8 cellular contexts compared by ENCODE assay signal in genomic region chr19:35642798-35643254, GRCh38. TPM values are rescaled to one million over a fixed set of nuclear protein-coding genes. Genes with fewer than 3 reads are reported as not detected.
A peak's percentile ranks its signal among the peaks of the same experiment; 100 is the strongest.
DNase-seq lines count a peak whose midpoint lies in the region; ATAC-seq, FAIRE-seq and TF ChIP-seq lines count a peak whose summit lies in the region.

No MANE protein-coding gene starts in this region.

- TF ChIP-seq POLR2A in HCT116 (IDR thresholded peaks at IDR 0.05; ENCODE audit: borderline replicate concordance, extremely low read depth, insufficient read depth, insufficient read length), result no peak

- H3K27ac ChIP-seq in HCT116 (ENCODE audit: low read depth, low read length) (peak overlapping the region; percentile 85), iPS DF 6.9 (ENCODE audit: low read length) (no peak overlapping the region), small intestine (ENCODE audit: low read depth in 1 of 2, low read length in 1 of 2) (peak overlapping the region; percentile 97 to 99)

- DNase-seq in HCT116 (ENCODE audit: low read depth, low spot score), result no peak
- DNase-seq in activated CD8-positive, alpha-beta T cell treated with anti-CD3 and anti-CD28 coated beads for 36 hours, result peak; percentile 35
- no peak for DNase-seq in iPS DF 6.9 (ENCODE audit: low read depth, low spot score)
- DNase-seq in small intestine, result no peak
- DNase-seq in NCI-H2081 treated with DMSO at 0.1 percent for 48 hours (lab: John Stamatoyannopoulos, UW), result no peak
- no peak for DNase-seq in activated effector memory CD4-positive, alpha-beta T cell treated with Interleukin-2 at 50 U/mL for 16 hours
- no peak for DNase-seq in NCI-H510A treated with DMSO at 0.1 percent for 48 hours (lab: John Stamatoyannopoulos, UW)
- no peak for DNase-seq in NCI-H1092 treated with DMSO at 0.1 percent for 48 hours (lab: John Stamatoyannopoulos, UW)

- TF ChIP-seq RAD21 in HCT116 (IDR thresholded peaks at IDR 0.05; ENCODE audit: low read depth), result no peak

- H4K20me1 ChIP-seq in HCT116 (ENCODE audit: insufficient read depth), result no peaks in the 10 kb centered on the region

- peaks cover 29% of the 10 kb centered on the region for H3K4me1 Mint-ChIP-seq in activated CD8-positive, alpha-beta T cell treated with anti-CD3 and anti-CD28 coated beads for 36 hours (ENCODE audit: low read depth)

- H3K79me2 ChIP-seq in HCT116 (ENCODE audit: insufficient read depth, low read length), result no peaks in the 10 kb centered on the region

- intact Hi-C loops in HCT116 (cut with micrococcal nuclease), result no loop called here
- intact Hi-C loops in activated CD8-positive, alpha-beta T cell treated with anti-CD3 and anti-CD28 coated beads for 36 hours (cut with micrococcal nuclease), result no loop called here

- no TSS peak for BruUV-seq in HCT116 (replicated peaks; lab: Mats Ljungman, UMichigan)

- WGBS in iPS DF 6.9 (ENCODE audit: insufficient coverage, insufficient read length), result no CpG with 5 or more reads among the region's 15 CpGs
- 19 to 38% (median 35%) methylated on average over 11 to 15 of the region's 15 CpGs for WGBS in small intestine, 3 donors

- peak overlapping the region; percentile 99 for H3K4me2 ChIP-seq in HCT116 (ENCODE audit: low read length)

- peak overlapping the region; percentile 61 to 66 for H3K4me3 ChIP-seq in HCT116 (replicated peaks in 1 of 2; ENCODE audit: low read depth in 1 of 2, low read length in 2 of 2)
- peak overlapping the region; percentile 68; the same call in 1 of the 2 replicates for H3K4me3 ChIP-seq in iPS DF 6.9 (ENCODE audit: low read length)
- peak overlapping the region; percentile 62 to 64 for H3K4me3 ChIP-seq in small intestine (ENCODE audit: low read depth in 1 of 2, low read length in 2 of 2)

- ATAC-seq in HCT116, result no peak
- no peak for ATAC-seq in activated CD8-positive, alpha-beta T cell treated with anti-CD3 and anti-CD28 coated beads for 36 hours

- H3K27me3 ChIP-seq in HCT116 (ENCODE audit: insufficient read depth, low read length) (no peaks in the 10 kb centered on the region), iPS DF 6.9 (ENCODE audit: control insufficient read depth, insufficient read depth, low read length) (no peaks in the 10 kb centered on the region), small intestine (ENCODE audit: control insufficient read depth in 2 of 2, insufficient read depth in 2 of 2, low read length in 2 of 2) (no peaks in the 10 kb centered on the region)

- CTCF ChIA-PET in HCT116 (lab: Charles Lee), result no interaction called here
- CTCF ChIA-PET in activated CD8-positive, alpha-beta T cell treated with anti-CD3 and anti-CD28 coated beads for 36 hours (lab: Charles Lee), result interaction anchor here (1.4 kb wide), 1 partner anchor 95 kb away, joined by 6 read pairs; no protein-coding TSS in a partner anchor

- no peaks in the 10 kb centered on the region for H3K9me3 Mint-ChIP-seq in activated CD8-positive, alpha-beta T cell treated with anti-CD3 and anti-CD28 coated beads for 36 hours

- peak overlapping the region; percentile 69 for H3K9ac ChIP-seq in HCT116 (ENCODE audit: low read length)

- H3K36me3 ChIP-seq in HCT116 (ENCODE audit: control insufficient read depth in 1 of 2, insufficient read depth in 2 of 2, low read length in 2 of 2) (peaks cover 0 to under 1% of the 10 kb centered on the region in 2 experiments; a peak in 1 of 4 replicates), iPS DF 6.9 (ENCODE audit: control insufficient read depth, insufficient read depth, low read length) (peaks cover 2% of the 10 kb centered on the region; the same call in 1 of the 2 replicates), small intestine (ENCODE audit: control insufficient read depth in 2 of 2, insufficient read depth in 2 of 2, low read length in 2 of 2) (peaks cover 0 to 1% of the 10 kb centered on the region in 2 donors)

- no peak for TF ChIP-seq CTCF in HCT116 (IDR thresholded peaks at IDR 0.05 in 2 of 3, conservative IDR thresholded peaks at IDR 0.05 in 1 of 3; ENCODE audit: borderline replicate concordance in 1 of 3, insufficient read depth in 1 of 3, low read depth in 2 of 3, low read length in 2 of 3)
- TF ChIP-seq CTCF in activated CD8-positive, alpha-beta T cell treated with anti-CD3 and anti-CD28 coated beads for 36 hours (IDR thresholded peaks at IDR 0.05), result no peak

- H3K4me1 ChIP-seq in HCT116 (ENCODE audit: control insufficient read depth in 1 of 2, insufficient read depth in 2 of 2, low read length in 2 of 2), result peaks cover 10 to 49% of the 10 kb centered on the region in 2 experiments; a peak in 3 of 4 replicates
- H3K4me1 ChIP-seq in iPS DF 6.9 (ENCODE audit: control insufficient read depth, insufficient read depth, low read length), result peaks cover 9% of the 10 kb centered on the region; the same call in 1 of the 2 replicates
- peaks cover 0 to 15% of the 10 kb centered on the region in 2 donors for H3K4me1 ChIP-seq in small intestine (ENCODE audit: control insufficient read depth in 2 of 2, insufficient read depth in 1 of 2, low read depth in 1 of 2, low read length in 1 of 2)

- FAIRE-seq in small intestine (lab: Jason Lieb, UNC), result no peak

- H3K9me3 ChIP-seq in HCT116 (ENCODE audit: control insufficient read depth in 1 of 2, insufficient read depth in 1 of 2, low read depth in 1 of 2, low read length in 2 of 2) (no peaks in the 10 kb centered on the region), iPS DF 6.9 (ENCODE audit: control insufficient read depth, insufficient read depth, low read length) (no peaks in the 10 kb centered on the region), small intestine (ENCODE audit: control insufficient read depth, low read depth) (no peaks in the 10 kb centered on the region)

- H3K27ac Mint-ChIP-seq in activated CD8-positive, alpha-beta T cell treated with anti-CD3 and anti-CD28 coated beads for 36 hours, result peak overlapping the region; percentile 52

- no peaks in the 10 kb centered on the region for H3K27me3 Mint-ChIP-seq in activated CD8-positive, alpha-beta T cell treated with anti-CD3 and anti-CD28 coated beads for 36 hours

- no peaks in the 10 kb centered on the region for H3K9me2 ChIP-seq in HCT116 (ENCODE audit: insufficient read depth)

- peak overlapping the region; percentile 76 for H3K4me3 Mint-ChIP-seq in activated CD8-positive, alpha-beta T cell treated with anti-CD3 and anti-CD28 coated beads for 36 hours

- no peak overlapping the region for H2AFZ ChIP-seq in HCT116 (ENCODE audit: low read depth, low read length, poor library complexity, severe bottlenecking)

- POLR2A ChIA-PET in HCT116 (lab: Charles Lee), result interaction anchor here (1.4 to 2.0 kb wide), 2 partner anchors 105 to 134 kb away, joined by 4 to 6 read pairs; partner anchors contain the start of gene LIN37
- POLR2A ChIA-PET in activated CD8-positive, alpha-beta T cell treated with anti-CD3 and anti-CD28 coated beads for 36 hours (lab: Charles Lee), result interaction anchor here (1.0 to 1.6 kb wide), 3 partner anchors 11 to 95 kb away, joined by 3 to 6 read pairs (median 3); no protein-coding TSS in a partner anchor

- peaks cover 3% of the 10 kb centered on the region for H3K36me3 Mint-ChIP-seq in activated CD8-positive, alpha-beta T cell treated with anti-CD3 and anti-CD28 coated beads for 36 hours (ENCODE audit: low read depth)

- RAD21 ChIA-PET in HCT116 (lab: Charles Lee; ENCODE audit: low non-redundant PET in 1 of 2, low total read pairs in 2 of 2, uncharacterized antibody in 2 of 2, unreplicated experiment in 2 of 2), result no interaction called here

TF ChIP-seq in HCT116, 20 proteins besides CTCF, POLR2A, EP300 and RAD21:
- no peak for TF ChIP-seq SRF (IDR thresholded peaks at IDR 0.05; ENCODE audit: low read depth)

RNA-seq across cellular contexts. Expression of gene ETV2, which starts 1.3 kb away (rescaled TPM):
- total RNA-seq in HCT116 (2021; ENCODE audit: unreplicated experiment), result 1.5 TPM
- 1.6 and 2.3 TPM in 2 replicates for polyA plus RNA-seq in HCT116 (2012)
- 1 to 10 TPM; 1.2 to 1.4 TPM for total RNA-seq in activated CD8-positive, alpha-beta T cell treated with anti-CD3 and anti-CD28 coated beads for 36 hours
- 1 to 10 TPM; 2.7 to 7.3 (median 5.6) TPM for polyA plus RNA-seq in small intestine

RNA-seq across cellular contexts. Expression of gene COX6B1, which starts 5.3 kb away (rescaled TPM):
- total RNA-seq in HCT116 (2021; ENCODE audit: unreplicated experiment), result 496 TPM
- polyA plus RNA-seq in HCT116 (2012), result 640 and 749 TPM in 2 replicates
- total RNA-seq in activated CD8-positive, alpha-beta T cell treated with anti-CD3 and anti-CD28 coated beads for 36 hours, result 100 to 1,000 TPM; 432 to 437 TPM
- polyA plus RNA-seq in small intestine, result 1,000 to 10,000 TPM; 1,282 to 2,391 (median 1,825) TPM

RNA-seq across cellular contexts. Expression of gene RBM42, which starts 14.0 kb away (rescaled TPM):
- total RNA-seq in HCT116 (2021; ENCODE audit: unreplicated experiment), result 87.2 TPM
- polyA plus RNA-seq in HCT116 (2012), result 62.5 and 68.5 TPM in 2 replicates
- total RNA-seq in activated CD8-positive, alpha-beta T cell treated with anti-CD3 and anti-CD28 coated beads for 36 hours, result 10 to 100 TPM; 82.9 to 95.2 TPM
- 10 to 100 TPM; 62.4 to 71.5 (median 67.3) TPM for polyA plus RNA-seq in small intestine

RNA-seq across cellular contexts. Expression of gene UPK1A, which starts 23.5 kb away (rescaled TPM):
- total RNA-seq in HCT116 (2021; ENCODE audit: unreplicated experiment), result 0.69 TPM
- 3.7 and 4.0 TPM in 2 replicates for polyA plus RNA-seq in HCT116 (2012)
- 1 to 10 TPM; 1.8 to 2.2 TPM for total RNA-seq in activated CD8-positive, alpha-beta T cell treated with anti-CD3 and anti-CD28 coated beads for 36 hours
- polyA plus RNA-seq in small intestine, result not detected

RNA-seq across cellular contexts. Expression of gene HAUS5, which starts 30.3 kb away (rescaled TPM):
- 31.7 TPM for total RNA-seq in HCT116 (2021; ENCODE audit: unreplicated experiment)
- polyA plus RNA-seq in HCT116 (2012), result 12.0 and 16.5 TPM in 2 replicates
- 10 to 100 TPM; 38.3 to 40.0 TPM for total RNA-seq in activated CD8-positive, alpha-beta T cell treated with anti-CD3 and anti-CD28 coated beads for 36 hours
- 1 to 10 TPM in 2 of 3 donors, under 1 TPM in 1; 0.67 to 9.6 (median 1.4) TPM for polyA plus RNA-seq in small intestine
